In genomic region chr17:29611351-29612093, GRCh38 we compare ENCODE assay signal across 16 cellular contexts. TPM values are rescaled to one million over a fixed set of nuclear protein-coding genes. Genes with fewer than 3 reads are reported as not detected.
DNase-seq lines count a peak whose midpoint lies in the region; ATAC-seq and TF ChIP-seq lines count a peak whose summit lies in the region.
"Had no signal": no experiment of that assay in that cellular context is flagged by ENCODE, and none has a peak within 500 bp of the region (broad histone marks: within the 10 kb centered on the region; RNA-seq: fewer than 3 reads in every experiment).

No MANE protein-coding gene starts in this region.

- H3K4me2 ChIP-seq in osteoblast (ENCODE audit: insufficient read depth, low read length) (no peak overlapping the region), Karpas-422 (ENCODE audit: low read depth, low read length, poor library complexity, severe bottlenecking) (no peak overlapping the region)
- H3K4me2 ChIP-seq: BLaER1 treated with 17β-estradiol and CSF1 and Interleukin-3, amounts not matched to agents 10 nM and 100 nM had no signal

- H4K20me1 ChIP-seq in osteoblast (ENCODE audit: insufficient read depth, low read length) = no peaks in the 10 kb centered on the region
- H4K20me1 ChIP-seq in Karpas-422 (ENCODE audit: insufficient read depth, low read depth, low read length) = peaks cover 7% of the 10 kb centered on the region; the same call in 1 of the 2 replicates

- H3K27me3 ChIP-seq in osteoblast (ENCODE audit: insufficient read depth, low read length) (no peaks in the 10 kb centered on the region), Karpas-422 (ENCODE audit: low read length) (no peaks in the 10 kb centered on the region)

- H3K36me3 ChIP-seq in osteoblast (ENCODE audit: insufficient read depth, low read length) = no peaks in the 10 kb centered on the region
- H3K36me3 ChIP-seq in Karpas-422 (ENCODE audit: insufficient read depth, low read length) = no peaks in the 10 kb centered on the region

- H3K9ac ChIP-seq in Karpas-422 (ENCODE audit: low read length) = no peak overlapping the region
- H3K9ac ChIP-seq: BLaER1 treated with 17β-estradiol and CSF1 and Interleukin-3, amounts not matched to agents 10 nM and 100 nM had no signal

- H3K79me2 ChIP-seq in osteoblast (ENCODE audit: insufficient read depth, low read length) (no peaks in the 10 kb centered on the region), Karpas-422 (ENCODE audit: low read length) (no peaks in the 10 kb centered on the region)

- H3K4me3 ChIP-seq in osteoblast (ENCODE audit: insufficient read depth, low read length) (no peak overlapping the region), Karpas-422 (ENCODE audit: low read length) (no peak overlapping the region)
- H3K4me3 ChIP-seq: BLaER1 treated with 17β-estradiol and CSF1 and Interleukin-3, amounts not matched to agents 10 nM and 100 nM had no signal

- H3K4me1 Mint-ChIP-seq in activated CD4-positive, alpha-beta T cell treated with anti-CD3 and anti-CD28 coated beads, Interleukin-2, amount 10 ng/mL, durations not matched to agents 24 days and 14 days = peaks cover 21% of the 10 kb centered on the region
- peaks cover 14% of the 10 kb centered on the region for H3K4me1 Mint-ChIP-seq in T-helper 17 cell
- H3K4me1 Mint-ChIP-seq in activated T-helper 17 cell treated with anti-CD3 and anti-CD28 coated beads, Interleukin-2, amount 50 U/mL, for 72 hours = peaks cover 15% of the 10 kb centered on the region

- no peaks in the 10 kb centered on the region for H3K9me3 Mint-ChIP-seq in activated CD4-positive, alpha-beta T cell treated with anti-CD3 and anti-CD28 coated beads, Interleukin-2, amount 10 ng/mL, durations not matched to agents 24 days and 14 days
- H3K9me3 Mint-ChIP-seq in activated T-helper 17 cell treated with anti-CD3 and anti-CD28 coated beads, Interleukin-2, amount 50 U/mL, for 72 hours = no peaks in the 10 kb centered on the region
- H3K9me3 Mint-ChIP-seq: CD8-positive, alpha-beta T cell; HFFc6 had no signal

- no peak for ATAC-seq in T-helper 17 cell
- no peak for ATAC-seq in activated T-helper 17 cell treated with anti-CD3 and anti-CD28 coated beads, Interleukin-2, amount 50 U/mL, for 72 hours (replicated peaks)
- ATAC-seq: CD8-positive, alpha-beta T cell had no signal

- H3K9me3 ChIP-seq in T-helper 17 cell (ENCODE audit: control insufficient read depth, low read length, poor library complexity, severe bottlenecking) (no peaks in the 10 kb centered on the region), osteoblast (ENCODE audit: low read depth, low read length) (no peaks in the 10 kb centered on the region), Karpas-422 (ENCODE audit: low read length) (no peaks in the 10 kb centered on the region)

- intact Hi-C loops in activated CD4-positive, alpha-beta T cell treated with anti-CD3 and anti-CD28 coated beads, Interleukin-2, amount 10 ng/mL, durations not matched to agents 24 days and 14 days (cut with micrococcal nuclease) = no loop called here

- H3K9me2 ChIP-seq in Karpas-422 (replicated peaks; ENCODE audit: insufficient read depth, low read length) = no peaks in the 10 kb centered on the region

- H3K27ac Mint-ChIP-seq in activated CD4-positive, alpha-beta T cell treated with anti-CD3 and anti-CD28 coated beads, Interleukin-2, amount 10 ng/mL, durations not matched to agents 24 days and 14 days = no peak overlapping the region
- no peak overlapping the region for H3K27ac Mint-ChIP-seq in T-helper 17 cell
- H3K27ac Mint-ChIP-seq in activated T-helper 17 cell treated with anti-CD3 and anti-CD28 coated beads, Interleukin-2, amount 50 U/mL, for 72 hours = no peak overlapping the region
- H3K27ac Mint-ChIP-seq: HFFc6 had no signal

- peaks cover 1% of the 10 kb centered on the region for H3K27me3 Mint-ChIP-seq in activated CD4-positive, alpha-beta T cell treated with anti-CD3 and anti-CD28 coated beads, Interleukin-2, amount 10 ng/mL, durations not matched to agents 24 days and 14 days
- no peaks in the 10 kb centered on the region for H3K27me3 Mint-ChIP-seq in T-helper 17 cell
- H3K27me3 Mint-ChIP-seq in activated T-helper 17 cell treated with anti-CD3 and anti-CD28 coated beads, Interleukin-2, amount 50 U/mL, for 72 hours = no peaks in the 10 kb centered on the region

- peaks cover 2% of the 10 kb centered on the region for H3K36me3 Mint-ChIP-seq in activated CD4-positive, alpha-beta T cell treated with anti-CD3 and anti-CD28 coated beads, Interleukin-2, amount 10 ng/mL, durations not matched to agents 24 days and 14 days (ENCODE audit: low read depth)
- no peaks in the 10 kb centered on the region for H3K36me3 Mint-ChIP-seq in T-helper 17 cell (ENCODE audit: low read depth)
- no peaks in the 10 kb centered on the region for H3K36me3 Mint-ChIP-seq in activated T-helper 17 cell treated with anti-CD3 and anti-CD28 coated beads, Interleukin-2, amount 50 U/mL, for 72 hours (ENCODE audit: low read depth)
- H3K36me3 Mint-ChIP-seq: CD8-positive, alpha-beta T cell had no signal

- H3K27ac ChIP-seq in osteoblast (ENCODE audit: low read depth, low read length) (no peak overlapping the region), Karpas-422 (ENCODE audit: low read length) (no peak overlapping the region)
- H3K27ac ChIP-seq: 22Rv1; BLaER1 treated with 17β-estradiol and CSF1 and Interleukin-3, amounts not matched to agents 10 nM and 100 nM; HL-60 had no signal

- TF ChIP-seq CTCF in osteoblast (IDR thresholded peaks at IDR 0.05; ENCODE audit: extremely low read depth, low read depth, low read length) = no peak

- no peak overlapping the region for H3K4me3 Mint-ChIP-seq in activated CD4-positive, alpha-beta T cell treated with anti-CD3 and anti-CD28 coated beads, Interleukin-2, amount 10 ng/mL, durations not matched to agents 24 days and 14 days
- peak overlapping the region; percentile 21 for H3K4me3 Mint-ChIP-seq in T-helper 17 cell
- H3K4me3 Mint-ChIP-seq in activated T-helper 17 cell treated with anti-CD3 and anti-CD28 coated beads, Interleukin-2, amount 50 U/mL, for 72 hours = no peak overlapping the region
- H3K4me3 Mint-ChIP-seq: HFFc6 had no signal

- H3K4me1 ChIP-seq in osteoblast (ENCODE audit: insufficient read depth, low read length) (peaks cover 6% of the 10 kb centered on the region), Karpas-422 (ENCODE audit: low read length) (peaks cover 14% of the 10 kb centered on the region)

- no peak overlapping the region for H2AFZ ChIP-seq in osteoblast (ENCODE audit: low read length)
- no peak overlapping the region for H2AFZ ChIP-seq in Karpas-422 (ENCODE audit: low read length)

- DNase-seq in activated CD4-positive, alpha-beta T cell treated with anti-CD3 and anti-CD28 coated beads, Interleukin-2, amount 10 ng/mL, durations not matched to agents 24 days and 14 days = peak; percentile 58
- DNase-seq in activated CD4-positive, alpha-beta T cell treated with anti-CD3 and anti-CD28 coated beads, Interleukin-2, amount 50 U/mL, for 4 hours = no peak
- DNase-seq in T-helper 17 cell (no peak), osteoblast (ENCODE audit: insufficient read length, low spot score, missing footprints) (peak; percentile 74), SK-N-DZ (ENCODE audit: low spot score) (no peak), NOMO-1 (lab: John Stamatoyannopoulos, UW; ENCODE audit: unreplicated experiment in 2 of 2) (no peak), Karpas-422 (no peak)
- DNase-seq: COR-L47, HCEC 1CT, HFFc6, KBM-7 had no signal

RNA-seq across cellular contexts. Expression of gene CORO6, which starts 11.2 kb away (rescaled TPM):
- total RNA-seq in activated CD4-positive, alpha-beta T cell treated with anti-CD3 and anti-CD28 coated beads, Interleukin-2, amount 10 ng/mL, durations not matched to agents 24 days and 14 days = 5.6 and 6.4 TPM in 2 replicates
- total RNA-seq in T-helper 17 cell (1 to 10 TPM; 1.7 to 2.6 TPM), osteoblast (12.7 and 20.3 TPM in 2 replicates)
- 10 to 100 TPM in 1 of 2 donors, 1 to 10 TPM in 1; 2.5 to 12.0 TPM for total RNA-seq in activated T-helper 17 cell treated with anti-CD3 and anti-CD28 coated beads, Interleukin-2, amount 50 U/mL, for 72 hours
- 7.0 and 10.3 TPM in 2 replicates for polyA plus RNA-seq in SK-N-DZ (2014; cell fraction: cytosol; rRNA removed)
- polyA plus RNA-seq in SK-N-DZ (2014; cell fraction: nucleus; rRNA removed) = 186 and 308 TPM in 2 replicates
- 0.79 and 1.8 TPM in 2 replicates for total RNA-seq in Karpas-422 (2014; rRNA removed; shearing (Covaris generic); ENCODE audit: low replicate concordance)

RNA-seq across cellular contexts. Expression of gene ANKRD13B, which starts 18.6 kb away (rescaled TPM):
- 43.1 and 49.8 TPM in 2 replicates for total RNA-seq in activated CD4-positive, alpha-beta T cell treated with anti-CD3 and anti-CD28 coated beads, Interleukin-2, amount 10 ng/mL, durations not matched to agents 24 days and 14 days
- total RNA-seq in T-helper 17 cell = 1 to 10 TPM; 5.9 to 7.9 TPM
- 13.0 and 18.5 TPM in 2 replicates for total RNA-seq in osteoblast
- 10 to 100 TPM; 10.4 to 27.7 TPM for total RNA-seq in activated T-helper 17 cell treated with anti-CD3 and anti-CD28 coated beads, Interleukin-2, amount 50 U/mL, for 72 hours
- polyA plus RNA-seq in SK-N-DZ (2014; cell fraction: cytosol; rRNA removed) = 116 and 120 TPM in 2 replicates
- polyA plus RNA-seq in SK-N-DZ (2014; cell fraction: nucleus; rRNA removed) = 565 and 650 TPM in 2 replicates
- 3.5 and 10.9 TPM in 2 replicates for total RNA-seq in Karpas-422 (2014; rRNA removed; shearing (Covaris generic); ENCODE audit: low replicate concordance)

RNA-seq across cellular contexts. Expression of gene GIT1, which starts 22.1 kb away (rescaled TPM):
- 91.3 and 91.4 TPM in 2 replicates for total RNA-seq in activated CD4-positive, alpha-beta T cell treated with anti-CD3 and anti-CD28 coated beads, Interleukin-2, amount 10 ng/mL, durations not matched to agents 24 days and 14 days
- total RNA-seq in T-helper 17 cell = 10 to 100 TPM; 45.4 to 48.3 TPM
- total RNA-seq in osteoblast = 31.8 and 34.4 TPM in 2 replicates
- 10 to 100 TPM; 52.4 to 65.7 TPM for total RNA-seq in activated T-helper 17 cell treated with anti-CD3 and anti-CD28 coated beads, Interleukin-2, amount 50 U/mL, for 72 hours
- polyA plus RNA-seq in SK-N-DZ (2014; cell fraction: cytosol; rRNA removed) = 61.7 and 67.9 TPM in 2 replicates
- polyA plus RNA-seq in SK-N-DZ (2014; cell fraction: nucleus; rRNA removed) = 87.2 and 119 TPM in 2 replicates
- 58.7 and 71.5 TPM in 2 replicates for total RNA-seq in Karpas-422 (2014; rRNA removed; shearing (Covaris generic); ENCODE audit: low replicate concordance)

RNA-seq across cellular contexts. Expression of gene TP53I13, which starts 43.0 kb away (rescaled TPM):
- 69.7 and 77.9 TPM in 2 replicates for total RNA-seq in activated CD4-positive, alpha-beta T cell treated with anti-CD3 and anti-CD28 coated beads, Interleukin-2, amount 10 ng/mL, durations not matched to agents 24 days and 14 days
- total RNA-seq in T-helper 17 cell (10 to 100 TPM; 92.2 to 98.6 TPM), osteoblast (57.2 and 57.5 TPM in 2 replicates)
- 10 to 100 TPM; 45.7 to 58.1 TPM for total RNA-seq in activated T-helper 17 cell treated with anti-CD3 and anti-CD28 coated beads, Interleukin-2, amount 50 U/mL, for 72 hours
- 111 and 124 TPM in 2 replicates for polyA plus RNA-seq in SK-N-DZ (2014; cell fraction: cytosol; rRNA removed)
- polyA plus RNA-seq in SK-N-DZ (2014; cell fraction: nucleus; rRNA removed) = 452 and 459 TPM in 2 replicates
- total RNA-seq in Karpas-422 (2014; rRNA removed; shearing (Covaris generic); ENCODE audit: low replicate concordance) = 43.8 and 122 TPM in 2 replicates

RNA-seq across cellular contexts. Expression of gene ABHD15, which starts 44.7 kb away (rescaled TPM):
- total RNA-seq in activated CD4-positive, alpha-beta T cell treated with anti-CD3 and anti-CD28 coated beads, Interleukin-2, amount 10 ng/mL, durations not matched to agents 24 days and 14 days = 20.0 and 20.1 TPM in 2 replicates
- total RNA-seq in T-helper 17 cell (10 to 100 TPM; 14.2 to 15.6 TPM), osteoblast (8.8 and 9.4 TPM in 2 replicates)
- 10 to 100 TPM; 10.1 to 15.1 TPM for total RNA-seq in activated T-helper 17 cell treated with anti-CD3 and anti-CD28 coated beads, Interleukin-2, amount 50 U/mL, for 72 hours
- polyA plus RNA-seq in SK-N-DZ (2014; cell fraction: cytosol; rRNA removed) = 8.3 and 9.6 TPM in 2 replicates
- 3.5 and 6.9 TPM in 2 replicates for polyA plus RNA-seq in SK-N-DZ (2014; cell fraction: nucleus; rRNA removed)
- total RNA-seq in Karpas-422 (2014; rRNA removed; shearing (Covaris generic); ENCODE audit: low replicate concordance) = 9.0 and 17.4 TPM in 2 replicates

Comparison
In these comparisons a context has a peak if more than half of its experiments do, and no peak if none do; other contexts are left out.
1. DNase-seq: peak in activated CD4-positive, alpha-beta T cell treated with anti-CD3 and anti-CD28 coated beads, Interleukin-2, amount 10 ng/mL, durations not matched to agents 24 days and 14 days (single experiment) and osteoblast (single experiment); none in activated CD4-positive, alpha-beta T cell treated with anti-CD3 and anti-CD28 coated beads, Interleukin-2, amount 50 U/mL, for 4 hours (0 of 2), T-helper 17 cell (0 of 3), SK-N-DZ (single experiment), NOMO-1 (0 of 2) and Karpas-422 (single experiment).